ENCODE assay signal across 1 cellular context in genomic region chr6:116954938-116955337, GRCh38.
TF ChIP-seq lines count a peak whose summit lies in the region.

No MANE protein-coding gene starts in this region.

TF ChIP-seq in GM23338, 12 proteins besides CTCF, POLR2A, EP300 and RAD21 (continued from another document):
- TF ChIP-seq ZNF462 (CRISPR knock-in tag; IDR thresholded peaks at IDR 0.05) (no peak), EZH2 (IDR thresholded peaks at IDR 0.05; ENCODE audit: low read depth, unreplicated experiment) (no peak), NANOG (IDR thresholded peaks at IDR 0.05; ENCODE audit: borderline replicate concordance) (no peak), STAT1 (IDR thresholded peaks at IDR 0.05; ENCODE audit: unreplicated experiment) (no peak), POLR2AphosphoS5 (IDR thresholded peaks at IDR 0.05; ENCODE audit: low read depth) (no peak), ZNF114 (CRISPR knock-in tag; IDR thresholded peaks at IDR 0.05) (no peak), JUNB (IDR thresholded peaks at IDR 0.05; ENCODE audit: unreplicated experiment) (no peak)
